22 cellular contexts compared by ENCODE assay signal in genomic region chr1:241157435-241157834, GRCh38.
A peak's percentile ranks its signal among the peaks of the same experiment; 100 is the strongest.
DNase-seq lines count a peak whose midpoint lies in the region; ATAC-seq and TF ChIP-seq lines count a peak whose summit lies in the region.
"Had no signal": no experiment of that assay in that cellular context is flagged by ENCODE, and none has a peak within 500 bp of the region (broad histone marks: within the 10 kb centered on the region; RNA-seq: fewer than 3 reads in every experiment).

No MANE protein-coding gene starts in this region.

- H3K9me3 ChIP-seq in SK-N-SH (no peaks in the 10 kb centered on the region; the same call in 1 of the 2 replicates), hepatocyte (ENCODE audit: low read depth) (no peaks in the 10 kb centered on the region)

- no peak overlapping the region for H3K27ac Mint-ChIP-seq in progenitor cell of endocrine pancreas
- H3K27ac Mint-ChIP-seq: CD8-positive, alpha-beta memory T cell; T-cell had no signal

- peaks cover 5% of the 10 kb centered on the region for H3K9me3 Mint-ChIP-seq in progenitor cell of endocrine pancreas (ENCODE audit: low read depth)

- H4K20me1 ChIP-seq in SK-N-SH (ENCODE audit: insufficient read depth) (no peaks in the 10 kb centered on the region), hepatocyte (ENCODE audit: insufficient read depth, poor library complexity, severe bottlenecking) (no peaks in the 10 kb centered on the region)

- intact Hi-C loops in posterior cingulate gyrus (cut with DNase I): no loop called here

- no peak for TF ChIP-seq EP300 in SK-N-SH (IDR thresholded peaks at IDR 0.05; ENCODE audit: borderline replicate concordance in 1 of 2, low read depth in 1 of 2, low read length in 1 of 2)

- ATAC-seq in SK-N-SH treated with all-trans-retinoic acid at 6 μM for 48 hours: no peak
- ATAC-seq: GM12878, T-cell had no signal

- peak; percentile 57; the same call in 1 of the 2 replicates for TF ChIP-seq RAD21 in SK-N-SH (IDR thresholded peaks at IDR 0.05; ENCODE audit: low read length)

- peaks cover 10% of the 10 kb centered on the region for H3K4me1 Mint-ChIP-seq in progenitor cell of endocrine pancreas (ENCODE audit: low read depth)
- H3K4me1 Mint-ChIP-seq: CD8-positive, alpha-beta memory T cell; T-cell had no signal

- no peaks in the 10 kb centered on the region for H3K36me3 ChIP-seq in SK-N-SH (replicated peaks in 1 of 2; ENCODE audit: control insufficient read depth in 1 of 2, insufficient read depth in 2 of 2, low read length in 1 of 2)
- no peaks in the 10 kb centered on the region for H3K36me3 ChIP-seq in brain microvascular endothelial cell (replicated peaks)
- H3K36me3 ChIP-seq in hepatocyte (replicated peaks; ENCODE audit: insufficient read depth, low read depth): no peaks in the 10 kb centered on the region

- H3K79me2 ChIP-seq in SK-N-SH (ENCODE audit: insufficient read depth) (no peaks in the 10 kb centered on the region), hepatocyte (no peaks in the 10 kb centered on the region)

- H3K27me3 ChIP-seq in SK-N-SH (ENCODE audit: insufficient read depth) (no peaks in the 10 kb centered on the region), brain microvascular endothelial cell (replicated peaks) (no peaks in the 10 kb centered on the region), hepatocyte (no peaks in the 10 kb centered on the region)

- WGBS in SK-N-SH (ENCODE audit: low lambda C conversion rate): 48% methylated on average over 3 of the region's 3 CpGs
- WGBS in hepatocyte (ENCODE audit: low lambda C conversion rate, missing lambda C conversion rate): 77% methylated on average over 3 of the region's 3 CpGs

- H3K9ac ChIP-seq in SK-N-SH: no peak overlapping the region

- H3K36me3 Mint-ChIP-seq in progenitor cell of endocrine pancreas (ENCODE audit: insufficient read depth): no peaks in the 10 kb centered on the region
- H3K36me3 Mint-ChIP-seq: T-cell had no signal

- no peaks in the 10 kb centered on the region for H3F3A ChIP-seq in SK-N-SH (replicated peaks; ENCODE audit: insufficient read depth)

- POLR2A ChIA-PET in SK-N-SH (lab: Yijun Ruan, JAX): no interaction called here

- H3K4me3 Mint-ChIP-seq in progenitor cell of endocrine pancreas (ENCODE audit: low read depth): no peak overlapping the region
- H3K4me3 Mint-ChIP-seq: CD8-positive, alpha-beta memory T cell; T-cell had no signal

- TF ChIP-seq CTCF in SK-N-SH (IDR thresholded peaks at IDR 0.05) (no peak), brain microvascular endothelial cell (IDR thresholded peaks at IDR 0.05; ENCODE audit: low read depth, low read length, missing control alignments) (peak; percentile 7), progenitor cell of endocrine pancreas (IDR thresholded peaks at IDR 0.05; ENCODE audit: unreplicated experiment) (peak; percentile 12), hepatocyte (IDR thresholded peaks at IDR 0.05; ENCODE audit: poor library complexity) (no peak)

- no peak overlapping the region for H3K4me3 ChIP-seq in SK-N-SH (ENCODE audit: low read depth in 2 of 2, low read length in 1 of 2)
- no peak overlapping the region for H3K4me3 ChIP-seq in brain microvascular endothelial cell (ENCODE audit: low read depth, low read length)
- no peak overlapping the region for H3K4me3 ChIP-seq in hepatocyte
- H3K4me3 ChIP-seq: GM12878, PC-9 had no signal

- no peaks in the 10 kb centered on the region for H3K27me3 Mint-ChIP-seq in progenitor cell of endocrine pancreas
- H3K27me3 Mint-ChIP-seq: T-cell had no signal

- H3K4me2 ChIP-seq in SK-N-SH (no peak overlapping the region), hepatocyte (no peak overlapping the region)
- H3K4me2 ChIP-seq: PC-9 had no signal

- no peak for DNase-seq in SK-N-SH
- DNase-seq in NCI-H146 (lab: John Stamatoyannopoulos, UW): peak; percentile 34
- no peak for DNase-seq in brain microvascular endothelial cell
- no peak for DNase-seq in progenitor cell of endocrine pancreas (ENCODE audit: low spot score, unreplicated experiment)
- no peak for DNase-seq in posterior cingulate gyrus
- no peak for DNase-seq in SIG-M5 (lab: John Stamatoyannopoulos, UW)
- DNase-seq in hepatocyte (ENCODE audit: low spot score): no peak
- DNase-seq: CD8-positive, alpha-beta memory T cell; DMS79; KBM-7; NCI-H1105; NCI-H1694; NCI-H2081; NCI-H2171; NCI-H446; NCI-H526; PC-9; RPMI8226; T-cell had no signal

- no peaks in the 10 kb centered on the region for H3K9me2 ChIP-seq in SK-N-SH
- H3K9me2 ChIP-seq in hepatocyte (replicated peaks; ENCODE audit: insufficient read depth): no peaks in the 10 kb centered on the region

- H2AFZ ChIP-seq in SK-N-SH (ENCODE audit: low read depth): no peak overlapping the region
- H2AFZ ChIP-seq in hepatocyte: no peak overlapping the region
- H2AFZ ChIP-seq: PC-9 had no signal

- no peak overlapping the region for H3K27ac ChIP-seq in SK-N-SH (ENCODE audit: low read depth in 2 of 2, low read length in 1 of 2)
- no peak overlapping the region for H3K27ac ChIP-seq in brain microvascular endothelial cell
- no peak overlapping the region for H3K27ac ChIP-seq in hepatocyte
- H3K27ac ChIP-seq: C4-2B, PC-9 had no signal

- in situ Hi-C loops in brain microvascular endothelial cell (cut with HindIII; ENCODE audit: low pct_ligation_motif_present, low sequenced_read_pairs): no loop called here

- CTCF ChIA-PET in SK-N-SH (lab: Yijun Ruan, JAX): interaction anchor here (1.3 kb wide), 1 partner anchor 18 kb away, joined by 3 read pairs; no protein-coding TSS in a partner anchor

- H3K4me1 ChIP-seq in SK-N-SH (ENCODE audit: control insufficient read depth in 1 of 2, insufficient read depth in 2 of 2, low read depth in 1 of 2, low read length in 1 of 2) (no peaks in the 10 kb centered on the region; a peak in 1 of 4 replicates), hepatocyte (ENCODE audit: insufficient read depth) (peaks cover 3% of the 10 kb centered on the region)

TF ChIP-seq in SK-N-SH, 30 proteins besides CTCF, POLR2A, EP300 and RAD21:
- TF ChIP-seq NFIC (IDR thresholded peaks at IDR 0.05; ENCODE audit: borderline replicate concordance) (no peak), PBX3 (IDR thresholded peaks at IDR 0.05) (no peak), NRF1 (IDR thresholded peaks at IDR 0.05; ENCODE audit: low read depth, low read length) (no peak), USF2 (IDR thresholded peaks at IDR 0.05; ENCODE audit: borderline replicate concordance, low read depth, low read length) (no peak)
TF ChIP-seq in SK-N-SH: peak in this region for 0.

TF ChIP-seq in SK-N-SH treated with all-trans-retinoic acid at 6 μM for 48 hours, 23 proteins besides CTCF, POLR2A, EP300 and RAD21:
- TF ChIP-seq POU6F1 (CRISPR knock-in tag; IDR thresholded peaks at IDR 0.05; ENCODE audit: borderline replicate concordance, low read depth): no peak
- no peak for TF ChIP-seq ZFP30 (CRISPR knock-in tag; IDR thresholded peaks at IDR 0.05)

Comparison
In these comparisons a context has a peak if more than half of its experiments do, and no peak if none do; other contexts are left out.
1. CTCF ChIP-seq: peak in brain microvascular endothelial cell (single experiment) and progenitor cell of endocrine pancreas (single experiment); none in SK-N-SH (single experiment) and hepatocyte (single experiment).